Comparison of ENCODE assay signal across 10 cellular contexts in genomic region chr16:84795338-84796053, GRCh38. TPM values are rescaled to one million over a fixed set of nuclear protein-coding genes. Genes with fewer than 3 reads are reported as not detected.
DNase-seq lines count a peak whose midpoint lies in the region; ATAC-seq, FAIRE-seq and TF ChIP-seq lines count a peak whose summit lies in the region.
"Had no signal": no experiment of that assay in that cellular context is flagged by ENCODE, and none has a peak within 500 bp of the region (broad histone marks: within the 10 kb centered on the region; RNA-seq: fewer than 3 reads in every experiment).

No MANE protein-coding gene starts in this region.

- peaks cover 3% of the 10 kb centered on the region for H3K36me3 Mint-ChIP-seq in astrocyte (ENCODE audit: low read depth, unreplicated experiment)

- H3K4me2 ChIP-seq in astrocyte (ENCODE audit: low read length) = peak overlapping the region; percentile 36
- no peak overlapping the region for H3K4me2 ChIP-seq in SK-N-SH

- peak; percentile 89 for DNase-seq in BJ (ENCODE audit: low read depth)
- peak; percentile 85 for DNase-seq in astrocyte (ENCODE audit: low read depth)
- DNase-seq in right cardiac atrium = peak; percentile 88 to 93 (median 91)
- peak; percentile 76 for DNase-seq in renal cortical epithelial cell (ENCODE audit: low read depth)
- DNase-seq in activated effector memory CD4-positive, alpha-beta T cell treated with anti-CD3 and anti-CD28 coated beads, Interleukin-2, amount 50 U/mL, for 16 hours = no peak
- no peak for DNase-seq in SK-N-SH
- DNase-seq in mesenteric fat pad (ENCODE audit: low spot score) = no peak
- DNase-seq: activated CD4-positive, alpha-beta memory T cell treated with anti-CD3 and anti-CD28 coated beads, Interleukin-2, amount 10 ng/mL, durations not matched to agents 7 days and 5 days; NCI-H1092 had no signal

- peaks cover 4% of the 10 kb centered on the region for H3F3A ChIP-seq in SK-N-SH (replicated peaks; ENCODE audit: insufficient read depth)

- H3K9me3 ChIP-seq in astrocyte (ENCODE audit: insufficient read depth, low read depth, low read length) (no peaks in the 10 kb centered on the region), right cardiac atrium (ENCODE audit: control insufficient read depth, low read length) (no peaks in the 10 kb centered on the region), SK-N-SH (no peaks in the 10 kb centered on the region)

- intact Hi-C loops in right cardiac atrium (cut with DNase I) = no loop called here

- WGBS in right cardiac atrium = 50% methylated on average over 22 of the region's 22 CpGs
- WGBS in SK-N-SH (ENCODE audit: low lambda C conversion rate) = 91% methylated on average over 21 of the region's 22 CpGs

- H2AFZ ChIP-seq in astrocyte (ENCODE audit: low read depth, low read length) (peak overlapping the region; percentile 35), SK-N-SH (ENCODE audit: low read depth) (no peak overlapping the region)

- no peak for TF ChIP-seq EP300 in SK-N-SH (IDR thresholded peaks at IDR 0.05; ENCODE audit: borderline replicate concordance in 1 of 2, low read depth in 1 of 2, low read length in 1 of 2)

- H3K4me3 ChIP-seq in BJ (ENCODE audit: low read depth, low read length) (no peak overlapping the region), astrocyte (ENCODE audit: insufficient read depth, low read depth, low read length) (no peak overlapping the region), right cardiac atrium (ENCODE audit: low read length) (no peak overlapping the region), SK-N-SH (ENCODE audit: low read depth in 2 of 2, low read length in 1 of 2) (no peak overlapping the region)

- H3K4me3 Mint-ChIP-seq in astrocyte (ENCODE audit: unreplicated experiment) = no peak overlapping the region
- H3K4me3 Mint-ChIP-seq: activated CD4-positive, alpha-beta memory T cell treated with anti-CD3 and anti-CD28 coated beads, Interleukin-2, amount 10 ng/mL, durations not matched to agents 7 days and 5 days had no signal

- H3K79me2 ChIP-seq in astrocyte (ENCODE audit: insufficient read depth, low read length) = no peaks in the 10 kb centered on the region
- H3K79me2 ChIP-seq in SK-N-SH (ENCODE audit: insufficient read depth) = no peaks in the 10 kb centered on the region

- peak; percentile 87 for FAIRE-seq in astrocyte (lab: Jason Lieb, UNC)

- no peak for TF ChIP-seq RAD21 in SK-N-SH (IDR thresholded peaks at IDR 0.05; ENCODE audit: low read length)

- CTCF ChIA-PET in BJ (lab: Yijun Ruan, JAX) = interaction anchor here (1.6 kb wide), 1 partner anchor 12 kb away, joined by 4 read pairs; no protein-coding TSS in a partner anchor
- CTCF ChIA-PET in SK-N-SH (lab: Yijun Ruan, JAX) = interaction anchor here (0.7 to 1.1 kb wide), 3 partner anchors 15 to 41 kb away, joined by 3 to 5 read pairs (median 3); no protein-coding TSS in a partner anchor

- peak; percentile 97 to 98 for ATAC-seq in right cardiac atrium
- no peak for ATAC-seq in HG03196 (IDR thresholded peaks at IDR 0.05; ENCODE audit: unreplicated experiment)

- H3K4me1 ChIP-seq in astrocyte (ENCODE audit: insufficient read depth, low read length) (peaks cover 8% of the 10 kb centered on the region), right cardiac atrium (ENCODE audit: control insufficient read depth, insufficient read depth, low read length) (no peaks in the 10 kb centered on the region), SK-N-SH (ENCODE audit: control insufficient read depth in 1 of 2, insufficient read depth in 2 of 2, low read depth in 1 of 2, low read length in 1 of 2) (no peaks in the 10 kb centered on the region)

- H3K27me3 ChIP-seq in BJ (ENCODE audit: control insufficient read depth, insufficient read depth, low read length) = no peaks in the 10 kb centered on the region
- H3K27me3 ChIP-seq in astrocyte (ENCODE audit: insufficient read depth, low read length) = no peaks in the 10 kb centered on the region
- no peaks in the 10 kb centered on the region for H3K27me3 ChIP-seq in right cardiac atrium (ENCODE audit: control insufficient read depth, insufficient read depth)
- no peaks in the 10 kb centered on the region for H3K27me3 ChIP-seq in SK-N-SH (ENCODE audit: insufficient read depth)

- no peak overlapping the region for H3K27ac Mint-ChIP-seq in astrocyte (ENCODE audit: unreplicated experiment)
- H3K27ac Mint-ChIP-seq: activated CD4-positive, alpha-beta memory T cell treated with anti-CD3 and anti-CD28 coated beads, Interleukin-2, amount 10 ng/mL, durations not matched to agents 7 days and 5 days had no signal

- H3K9ac ChIP-seq in astrocyte (ENCODE audit: low read length) (no peak overlapping the region), SK-N-SH (no peak overlapping the region)

- H4K20me1 ChIP-seq in astrocyte (ENCODE audit: insufficient read depth, low read length) = no peaks in the 10 kb centered on the region
- H4K20me1 ChIP-seq in SK-N-SH (ENCODE audit: insufficient read depth) = no peaks in the 10 kb centered on the region

- no peaks in the 10 kb centered on the region for H3K27me3 Mint-ChIP-seq in astrocyte (ENCODE audit: low read depth, unreplicated experiment)
- H3K27me3 Mint-ChIP-seq: activated CD4-positive, alpha-beta memory T cell treated with anti-CD3 and anti-CD28 coated beads, Interleukin-2, amount 10 ng/mL, durations not matched to agents 7 days and 5 days had no signal

- POLR2A ChIA-PET in BJ (lab: Charles Lee) (no interaction called here), SK-N-SH (lab: Yijun Ruan, JAX) (no interaction called here)

- peaks cover under 1% of the 10 kb centered on the region for H3K4me1 Mint-ChIP-seq in astrocyte (ENCODE audit: low read depth, unreplicated experiment)
- H3K4me1 Mint-ChIP-seq: activated CD4-positive, alpha-beta memory T cell treated with anti-CD3 and anti-CD28 coated beads, Interleukin-2, amount 10 ng/mL, durations not matched to agents 7 days and 5 days had no signal

- no peaks in the 10 kb centered on the region for H3K9me3 Mint-ChIP-seq in astrocyte (ENCODE audit: unreplicated experiment)
- H3K9me3 Mint-ChIP-seq: activated CD4-positive, alpha-beta memory T cell treated with anti-CD3 and anti-CD28 coated beads, Interleukin-2, amount 10 ng/mL, durations not matched to agents 7 days and 5 days had no signal

- TF ChIP-seq CTCF in BJ (IDR thresholded peaks at IDR 0.05; ENCODE audit: insufficient read depth, low read depth, low read length) (no peak), astrocyte (IDR thresholded peaks at IDR 0.05; ENCODE audit: insufficient read depth, low read depth, low read length) (no peak), SK-N-SH (IDR thresholded peaks at IDR 0.05) (no peak)

- H3K36me3 ChIP-seq in BJ (ENCODE audit: control insufficient read depth, insufficient read depth, low read length) (no peaks in the 10 kb centered on the region; the same call in 1 of the 2 replicates), astrocyte (ENCODE audit: insufficient read depth, low read length) (no peaks in the 10 kb centered on the region), SK-N-SH (replicated peaks in 1 of 2; ENCODE audit: control insufficient read depth in 1 of 2, insufficient read depth in 2 of 2, low read length in 1 of 2) (no peaks in the 10 kb centered on the region)

- H3K27ac ChIP-seq in astrocyte (ENCODE audit: low read depth, low read length) (peak overlapping the region; percentile 35), right cardiac atrium (ENCODE audit: low read length) (peak overlapping the region; percentile 47), SK-N-SH (ENCODE audit: low read depth in 2 of 2, low read length in 1 of 2) (no peak overlapping the region)

- H3K9me2 ChIP-seq in SK-N-SH = no peaks in the 10 kb centered on the region

TF ChIP-seq in SK-N-SH, 30 proteins besides CTCF, POLR2A, EP300 and RAD21 (continues in another document):
- no peak for TF ChIP-seq JUND (IDR thresholded peaks at IDR 0.05)
- no peak for TF ChIP-seq IRF3 (IDR thresholded peaks at IDR 0.05; ENCODE audit: low read depth, low read length)
- TF ChIP-seq GABPA (IDR thresholded peaks at IDR 0.05; ENCODE audit: low read depth) = no peak

RNA-seq across cellular contexts. Expression of gene CRISPLD2, which starts 24.3 kb away (rescaled TPM):
- polyA plus RNA-seq in BJ (2011; rRNA removed) = 109 and 183 TPM in 2 replicates
- 126 and 129 TPM in 2 replicates for polyA minus RNA-seq in BJ (2011; rRNA and poly(A)+ RNA removed)
- 1.8 and 2.4 TPM in 2 replicates for total RNA-seq in astrocyte
- total RNA-seq in right cardiac atrium = 10 to 100 TPM; 13.1 to 69.5 (median 29.2) TPM
- 12.7 TPM for polyA plus RNA-seq in right cardiac atrium
- 107 and 148 TPM in 2 replicates for total RNA-seq in renal cortical epithelial cell
- polyA plus RNA-seq in SK-N-SH (2012; rRNA removed) = 5.3 and 6.3 TPM in 2 replicates
- 3.3 and 3.8 TPM in 2 replicates for polyA plus RNA-seq in SK-N-SH (2012; cell fraction: cytosol; rRNA removed)
- polyA plus RNA-seq in SK-N-SH (2012; cell fraction: nucleus; rRNA removed) = 4.4 and 4.5 TPM in 2 replicates
- 256 TPM for total RNA-seq in mesenteric fat pad

Comparison
In these comparisons a context has a peak if more than half of its experiments do, and no peak if none do; other contexts are left out.
1. DNase-seq: peak in BJ (single experiment), astrocyte (single experiment), right cardiac atrium (3 of 3) and renal cortical epithelial cell (single experiment); none in activated effector memory CD4-positive, alpha-beta T cell treated with anti-CD3 and anti-CD28 coated beads, Interleukin-2, amount 50 U/mL, for 16 hours (single experiment), SK-N-SH (single experiment) and mesenteric fat pad (single experiment).
2. H3K27ac ChIP-seq: peak in astrocyte (single experiment) and right cardiac atrium (single experiment); none in SK-N-SH (0 of 2).